8 cellular contexts compared by ENCODE assay signal in the genomic region with DNA sequence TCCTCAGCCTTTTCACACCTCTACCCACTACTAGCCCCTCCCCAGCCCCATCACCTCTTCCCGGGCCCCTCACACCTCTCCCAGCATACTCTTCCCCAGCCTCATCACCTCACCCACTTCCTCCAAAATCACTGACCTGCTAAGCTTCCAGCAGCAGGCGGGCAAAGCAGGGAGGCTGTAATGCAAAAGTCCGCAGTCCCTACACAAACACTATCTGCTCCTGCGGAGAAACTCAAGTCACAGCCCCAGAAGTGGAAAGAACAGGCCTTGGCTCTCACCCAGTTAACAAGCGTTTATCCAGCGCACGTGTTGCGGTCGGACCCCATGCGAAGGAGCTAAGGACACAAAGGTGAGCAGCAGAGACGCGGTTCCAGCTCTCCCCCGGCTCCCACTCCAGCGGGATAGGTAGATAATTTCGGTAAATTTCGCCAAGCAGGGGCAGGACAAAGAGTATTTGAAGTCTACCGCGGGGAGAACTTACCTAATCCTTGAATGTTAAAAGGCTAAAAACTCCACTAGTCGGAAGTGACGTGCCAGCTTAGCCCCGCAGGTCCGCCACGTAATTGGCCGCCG. TPM values are rescaled to one million over a fixed set of nuclear protein-coding genes. Genes with fewer than 3 reads are reported as not detected.
DNase-seq lines count a peak whose midpoint lies in the region; ATAC-seq and TF ChIP-seq lines count a peak whose summit lies in the region.

No MANE protein-coding gene starts in this region.

- no peaks in the 10 kb centered on the region for H3K9me3 ChIP-seq in endodermal cell (ENCODE audit: control insufficient read depth, low read length)
- H3K9me3 ChIP-seq in naive thymus-derived CD4-positive, alpha-beta T cell (ENCODE audit: control insufficient read depth in 2 of 3, low read length in 3 of 3): no peaks in the 10 kb centered on the region

- CTCF ChIA-PET in naive thymus-derived CD4-positive, alpha-beta T cell (lab: Charles Lee): interaction anchor here (0.8 kb wide), 1 partner anchor 48 kb away, joined by 3 read pairs; no protein-coding TSS in a partner anchor

- no peaks in the 10 kb centered on the region for H3K27me3 ChIP-seq in endodermal cell (ENCODE audit: control insufficient read depth, insufficient read depth, low read length, poor library complexity, severe bottlenecking)
- H3K27me3 ChIP-seq in naive thymus-derived CD4-positive, alpha-beta T cell (ENCODE audit: control insufficient read depth in 2 of 2, insufficient read depth in 2 of 2, low read length in 2 of 2): no peaks in the 10 kb centered on the region

- WGBS in endodermal cell (ENCODE audit: insufficient coverage in 1 of 2, insufficient read length in 1 of 2), 2 experiments: 0% methylated on average over 18 to 25 of the region's 25 CpGs

- H3K4me1 ChIP-seq in endodermal cell (ENCODE audit: control insufficient read depth, insufficient read depth, low read length): peaks cover 4% of the 10 kb centered on the region
- peaks cover 40 to 50% of the 10 kb centered on the region in 2 donors for H3K4me1 ChIP-seq in naive thymus-derived CD4-positive, alpha-beta T cell (ENCODE audit: control insufficient read depth in 2 of 2, insufficient read depth in 2 of 2, low read length in 2 of 2)

- peak overlapping the region; percentile 96 for H3K9ac ChIP-seq in endodermal cell (ENCODE audit: extremely low read depth, low read length, poor library complexity, severe bottlenecking)

- peak; percentile 26 for ATAC-seq in GM18520 (IDR thresholded peaks at IDR 0.05; ENCODE audit: unreplicated experiment)
- ATAC-seq in HG02970 (IDR thresholded peaks at IDR 0.05; ENCODE audit: low FRiP score, unreplicated experiment): peak; percentile 34
- ATAC-seq in naive thymus-derived CD4-positive, alpha-beta T cell: peak; percentile 65
- ATAC-seq in stimulated activated naive CD8-positive, alpha-beta T cell treated with anti-CD3 and anti-CD28 coated beads, Interleukin-15, Interleukin-2, amounts not matched to agents 100 U/mL and 50 U/mL, for 24 hours: peak; percentile 85

- intact Hi-C loops in naive thymus-derived CD4-positive, alpha-beta T cell (cut with micrococcal nuclease): loop anchor here (1.0 to 10.0 kb wide), 14 partner anchors 14 to 831 kb away; a partner anchor contains a TSS

- H3K27me3 Mint-ChIP-seq in endodermal cell (ENCODE audit: insufficient read depth): no peaks in the 10 kb centered on the region
- no peaks in the 10 kb centered on the region for H3K27me3 Mint-ChIP-seq in naive thymus-derived CD4-positive, alpha-beta T cell

- no peaks in the 10 kb centered on the region for H3K9me3 Mint-ChIP-seq in endodermal cell
- H3K9me3 Mint-ChIP-seq in naive thymus-derived CD4-positive, alpha-beta T cell: peaks cover 0 to 7% (median 0%) of the 10 kb centered on the region in 11 donors

- H3K36me3 ChIP-seq in endodermal cell (ENCODE audit: control insufficient read depth, insufficient read depth, low read length): peaks cover 40% of the 10 kb centered on the region
- H3K36me3 ChIP-seq in naive thymus-derived CD4-positive, alpha-beta T cell (ENCODE audit: control insufficient read depth in 2 of 3, insufficient read depth in 3 of 3, low read length in 3 of 3): peaks cover 5 to 23% (median 7%) of the 10 kb centered on the region in 3 experiments

- peak overlapping the region; percentile 74 for H3K27ac ChIP-seq in endodermal cell (ENCODE audit: low read depth, low read length)
- H3K27ac ChIP-seq in naive thymus-derived CD4-positive, alpha-beta T cell (ENCODE audit: low read depth, low read length): peak overlapping the region; percentile 100

- POLR2A ChIA-PET in naive thymus-derived CD4-positive, alpha-beta T cell (lab: Charles Lee): interaction anchor here (0.6 to 4.2 kb wide), 21 partner anchors 8 to 1326 kb away, joined by 3 to 41 read pairs (median 5); a partner anchor contains a TSS

- H3K36me3 Mint-ChIP-seq in endodermal cell (ENCODE audit: low read depth): peaks cover 23% of the 10 kb centered on the region
- peaks cover 4 to 22% (median 17%) of the 10 kb centered on the region in 5 donors for H3K36me3 Mint-ChIP-seq in naive thymus-derived CD4-positive, alpha-beta T cell

- peak; percentile 65 for DNase-seq in NCI-H2196 (lab: John Stamatoyannopoulos, UW; ENCODE audit: unreplicated experiment)
- DNase-seq in activated CD4-positive, CD25-positive, alpha-beta regulatory T cell treated with anti-CD3 and anti-CD28 coated beads, Interleukin-2, amount 50 U/mL, for 72 hours: peak; percentile 67
- DNase-seq in endodermal cell: peak; percentile 93
- peak; percentile 45 to 77 (median 74) for DNase-seq in naive thymus-derived CD4-positive, alpha-beta T cell
- DNase-seq in stimulated activated naive CD8-positive, alpha-beta T cell treated with anti-CD3 and anti-CD28 coated beads, Interleukin-15, Interleukin-2, amounts not matched to agents 100 U/mL and 50 U/mL, for 24 hours: no peak
- no peak for DNase-seq in retina

- TF ChIP-seq CTCF in endodermal cell (conservative IDR thresholded peaks at IDR 0.05): no peak

- peak overlapping the region; percentile 100 for H3K27ac Mint-ChIP-seq in endodermal cell
- peak overlapping the region; percentile 92 to 100 (median 99) for H3K27ac Mint-ChIP-seq in naive thymus-derived CD4-positive, alpha-beta T cell

- H3K4me1 Mint-ChIP-seq in endodermal cell: peaks cover 35% of the 10 kb centered on the region
- H3K4me1 Mint-ChIP-seq in naive thymus-derived CD4-positive, alpha-beta T cell: peaks cover 45 to 78% (median 69%) of the 10 kb centered on the region in 7 donors

- peak overlapping the region; percentile 84 for H3K4me3 Mint-ChIP-seq in endodermal cell
- peak overlapping the region; percentile 92 to 99 (median 97) for H3K4me3 Mint-ChIP-seq in naive thymus-derived CD4-positive, alpha-beta T cell

- H3K4me3 ChIP-seq in endodermal cell (ENCODE audit: low read length): peak overlapping the region; percentile 94
- peak overlapping the region; percentile 70 for H3K4me3 ChIP-seq in naive thymus-derived CD4-positive, alpha-beta T cell (ENCODE audit: low read length)

RNA-seq across cellular contexts. Expression of a gene that starts 0.8 kb away (rescaled TPM):
- total RNA-seq in endodermal cell: 10 to 100 TPM; 16.4 to 17.1 TPM
- polyA plus RNA-seq in endodermal cell (2013, experiment 1 of 2): 14.0 TPM
- polyA plus RNA-seq in endodermal cell (2013, experiment 2 of 2): 13.9 TPM
- total RNA-seq in naive thymus-derived CD4-positive, alpha-beta T cell: 10 to 100 TPM; 12.8 to 42.1 (median 26.4) TPM
- 10 to 100 TPM in 1 of 2 donors, 1 to 10 TPM in 1; 7.6 to 18.6 TPM for polyA plus RNA-seq in naive thymus-derived CD4-positive, alpha-beta T cell

RNA-seq across cellular contexts. Expression of a gene that starts 19.0 kb away (rescaled TPM):
- total RNA-seq in endodermal cell: 10 to 100 TPM; 52.2 to 59.7 TPM
- polyA plus RNA-seq in endodermal cell (2013, experiment 1 of 2): 63.9 TPM
- 59.3 TPM for polyA plus RNA-seq in endodermal cell (2013, experiment 2 of 2)
- total RNA-seq in naive thymus-derived CD4-positive, alpha-beta T cell: 10 to 100 TPM; 39.7 to 61.2 (median 44.9) TPM
- polyA plus RNA-seq in naive thymus-derived CD4-positive, alpha-beta T cell: 100 to 1,000 TPM in 1 of 2 donors, 10 to 100 TPM in 1; 74.9 to 114 TPM

Comparison
In these comparisons a context has a peak if more than half of its experiments do, and no peak if none do; other contexts are left out.
1. ATAC-seq: peak in every context shown above with its lines; median percentile 85 in stimulated activated naive CD8-positive, alpha-beta T cell treated with anti-CD3 and anti-CD28 coated beads, Interleukin-15, Interleukin-2, amounts not matched to agents 100 U/mL and 50 U/mL, for 24 hours; 65 in naive thymus-derived CD4-positive, alpha-beta T cell; 34 in HG02970; 26 in GM18520.
2. DNase-seq: peak in NCI-H2196 (single experiment), activated CD4-positive, CD25-positive, alpha-beta regulatory T cell treated with anti-CD3 and anti-CD28 coated beads, Interleukin-2, amount 50 U/mL, for 72 hours (single experiment), endodermal cell (single experiment) and naive thymus-derived CD4-positive, alpha-beta T cell (9 of 9); none in stimulated activated naive CD8-positive, alpha-beta T cell treated with anti-CD3 and anti-CD28 coated beads, Interleukin-15, Interleukin-2, amounts not matched to agents 100 U/mL and 50 U/mL, for 24 hours (single experiment) and retina (single experiment).